ENCODE assay signal across 8 cellular contexts in genomic region chr2:74834234-74834805, GRCh38. TPM values are rescaled to one million over a fixed set of nuclear protein-coding genes. Genes with fewer than 3 reads are reported as not detected.
DNase-seq lines count a peak whose midpoint lies in the region; ATAC-seq and TF ChIP-seq lines count a peak whose summit lies in the region.
"Not testable (repeated sequence)": the region's sequence is repeated elsewhere in the genome, so short reads cannot be mapped to it uniquely, and the experiment has no call there.

No MANE protein-coding gene starts in this region.

- H3K4me3 ChIP-seq in CD8-positive, alpha-beta memory T cell (ENCODE audit: low read length): peak overlapping the region; percentile 61
- peak overlapping the region; percentile 46 to 67 for H3K4me3 ChIP-seq in Panc1 (ENCODE audit: low read depth in 2 of 2, low read length in 2 of 2)
- H3K4me3 ChIP-seq in mesendoderm (ENCODE audit: low read length): peak overlapping the region; percentile 81

- not testable (repeated sequence) for BruUV-seq in Panc1 (replicated peaks; lab: Mats Ljungman, UMichigan)

- no CpG with 5 or more reads among the region's 53 CpGs for WGBS in mesendoderm (ENCODE audit: extremely low coverage, insufficient coverage, low lambda C conversion rate)

- H3K18ac ChIP-seq in mesendoderm (ENCODE audit: low read length): peak overlapping the region; percentile 11

- not testable (repeated sequence) for H2BK15ac ChIP-seq in mesendoderm (replicated peaks; ENCODE audit: low read depth)

- peaks cover 25 to 39% (median 32%) of the 10 kb centered on the region in 3 donors for H3K4me1 Mint-ChIP-seq in CD8-positive, alpha-beta memory T cell
- H3K4me1 Mint-ChIP-seq in activated T-helper 2 cell treated with anti-CD3 and anti-CD28 coated beads, Interferon-gamma antibody, Interleukin-2, Interleukin-4, amounts not matched to agents 10 μg/mL and 5 μg/mL and 100 μg/mL, durations not matched to agents 14 hours and 24 hours and 36 hours (ENCODE audit: low read depth): peaks cover 49% of the 10 kb centered on the region

- POLR2A ChIA-PET in CD8-positive, alpha-beta memory T cell (lab: Charles Lee): interaction anchor here (1.3 kb wide), 1 partner anchor 15 kb away, joined by 3 read pairs; no protein-coding TSS in a partner anchor
- POLR2A ChIA-PET in Panc1 (lab: Charles Lee): not testable (repeated sequence)

- intact Hi-C loops in Panc1 (cut with micrococcal nuclease; ENCODE audit: unreplicated experiment): not testable (repeated sequence)
- intact Hi-C loops in activated T-helper 2 cell treated with anti-CD3 and anti-CD28 coated beads, Interferon-gamma antibody, Interleukin-2, Interleukin-4, amounts not matched to agents 10 μg/mL and 5 μg/mL and 100 μg/mL, durations not matched to agents 14 hours and 24 hours and 36 hours (cut with micrococcal nuclease): loop anchor here (1.0 to 10.0 kb wide), 6 partner anchors 14 to 1762 kb away; partner anchors contain the start of genes INO80B, LBX2, SEMA4F and SFXN5

- not testable (repeated sequence) for H3K36me3 ChIP-seq in CD8-positive, alpha-beta memory T cell (ENCODE audit: insufficient read depth, low read length); Panc1 (ENCODE audit: control insufficient read depth, insufficient read depth, low read length); mesendoderm (ENCODE audit: control insufficient read depth, insufficient read depth, low read length)

- peak overlapping the region; percentile 83 for H3K4me2 ChIP-seq in mesendoderm (ENCODE audit: low read length)

- H3K27me3 ChIP-seq in CD8-positive, alpha-beta memory T cell (ENCODE audit: insufficient read depth, low read length, poor library complexity, severe bottlenecking); Panc1 (ENCODE audit: control insufficient read depth, insufficient read depth, low read length); mesendoderm (ENCODE audit: insufficient read depth, low read length, poor library complexity): not testable (repeated sequence)

- H3K9me3 Mint-ChIP-seq in CD8-positive, alpha-beta memory T cell; activated T-helper 2 cell treated with anti-CD3 and anti-CD28 coated beads, Interferon-gamma antibody, Interleukin-2, Interleukin-4, amounts not matched to agents 10 μg/mL and 5 μg/mL and 100 μg/mL, durations not matched to agents 14 hours and 24 hours and 36 hours: not testable (repeated sequence)

- not testable (repeated sequence) for H3K4ac ChIP-seq in mesendoderm (ENCODE audit: low read depth, low read length)

- TF ChIP-seq CTCF in Panc1 (IDR thresholded peaks at IDR 0.05): not testable (repeated sequence)

- DNase-seq in CD8-positive, alpha-beta memory T cell: peak in 1 of 5 donors; percentile 19
- DNase-seq in Panc1 (ENCODE audit: low read depth, low spot score); activated T-helper 2 cell treated with anti-CD3 and anti-CD28 coated beads, Interferon-gamma antibody, Interleukin-2, Interleukin-4, amounts not matched to agents 10 μg/mL and 5 μg/mL and 100 μg/mL, durations not matched to agents 14 hours and 24 hours and 36 hours (ENCODE audit: low spot score); mesendoderm: not testable (repeated sequence)
- peak; percentile 41 to 49 for DNase-seq in erythroblast (lab: John Stamatoyannopoulos, UW)
- DNase-seq in stimulated activated CD4-positive, alpha-beta T cell treated with anti-CD3 and anti-CD28 coated beads, Interleukin-2, amount 100 ng/mL, for 48 hours: peak; percentile 19 to 21

- not testable (repeated sequence) for H2BK5ac ChIP-seq in mesendoderm (ENCODE audit: low read length)

- H3K79me1 ChIP-seq in mesendoderm (ENCODE audit: low read length): peaks cover 13% of the 10 kb centered on the region

- H3K9ac ChIP-seq in mesendoderm (ENCODE audit: low read length): peak overlapping the region; percentile 95

- peaks cover 15% of the 10 kb centered on the region for H3K4me1 ChIP-seq in CD8-positive, alpha-beta memory T cell (ENCODE audit: insufficient read depth, low read length)
- not testable (repeated sequence) for H3K4me1 ChIP-seq in Panc1 (ENCODE audit: control insufficient read depth, insufficient read depth, low read length); mesendoderm (ENCODE audit: control insufficient read depth, low read depth, low read length)

- TF ChIP-seq POLR2A in erythroblast (IDR thresholded peaks at IDR 0.05; ENCODE audit: low read length): not testable (repeated sequence)

- not testable (repeated sequence) for H2AK5ac ChIP-seq in mesendoderm (ENCODE audit: low read length)

- H4K5ac ChIP-seq in mesendoderm (ENCODE audit: low read length): not testable (repeated sequence)

- H3K4me3 Mint-ChIP-seq in CD8-positive, alpha-beta memory T cell: peak overlapping the region; percentile 85 to 93 (median 88)
- H3K4me3 Mint-ChIP-seq in activated T-helper 2 cell treated with anti-CD3 and anti-CD28 coated beads, Interferon-gamma antibody, Interleukin-2, Interleukin-4, amounts not matched to agents 10 μg/mL and 5 μg/mL and 100 μg/mL, durations not matched to agents 14 hours and 24 hours and 36 hours (ENCODE audit: low read depth): peak overlapping the region; percentile 95

- H2BK120ac ChIP-seq in mesendoderm (ENCODE audit: low read depth, low read length): not testable (repeated sequence)

- not testable (repeated sequence) for H4K8ac ChIP-seq in mesendoderm (ENCODE audit: low read depth, low read length)

- in situ Hi-C loops in Panc1 (cut with HindIII; ENCODE audit: low pct_unique_long_range_greater_than_20kb, low sequenced_read_pairs): not testable (repeated sequence)

- H3K23ac ChIP-seq in mesendoderm (ENCODE audit: low read length): peak overlapping the region; percentile 100

- H3K79me2 ChIP-seq in mesendoderm (ENCODE audit: control insufficient read depth, insufficient read depth, low read length): peaks cover 22% of the 10 kb centered on the region

- CTCF ChIA-PET in CD8-positive, alpha-beta memory T cell (lab: Charles Lee): interaction anchor here (1.1 kb wide), 1 partner anchor 19 kb away, joined by 5 read pairs; no protein-coding TSS in a partner anchor
- CTCF ChIA-PET in Panc1 (lab: Charles Lee): not testable (repeated sequence)

- H3K27ac ChIP-seq in CD8-positive, alpha-beta memory T cell (ENCODE audit: low read depth, low read length): peak overlapping the region; percentile 26
- not testable (repeated sequence) for H3K27ac ChIP-seq in Panc1 (ENCODE audit: low read length)
- peak overlapping the region; percentile 14 for H3K27ac ChIP-seq in mesendoderm (ENCODE audit: low read depth, low read length)

- H3K27ac Mint-ChIP-seq in CD8-positive, alpha-beta memory T cell: peak overlapping the region in 5 of 8 donors; percentile 70 to 88 (median 76)
- peak overlapping the region; percentile 93 for H3K27ac Mint-ChIP-seq in activated T-helper 2 cell treated with anti-CD3 and anti-CD28 coated beads, Interferon-gamma antibody, Interleukin-2, Interleukin-4, amounts not matched to agents 10 μg/mL and 5 μg/mL and 100 μg/mL, durations not matched to agents 14 hours and 24 hours and 36 hours

- not testable (repeated sequence) for H3K36me3 Mint-ChIP-seq in CD8-positive, alpha-beta memory T cell
- H3K36me3 Mint-ChIP-seq in activated T-helper 2 cell treated with anti-CD3 and anti-CD28 coated beads, Interferon-gamma antibody, Interleukin-2, Interleukin-4, amounts not matched to agents 10 μg/mL and 5 μg/mL and 100 μg/mL, durations not matched to agents 14 hours and 24 hours and 36 hours (ENCODE audit: low read depth): peaks cover 38% of the 10 kb centered on the region

- not testable (repeated sequence) for H3K9me3 ChIP-seq in CD8-positive, alpha-beta memory T cell (ENCODE audit: low read length); Panc1 (ENCODE audit: control insufficient read depth, insufficient read depth, low read depth, low read length)

- ATAC-seq in GM21526 (IDR thresholded peaks at IDR 0.05; ENCODE audit: low FRiP score, unreplicated experiment): peak; percentile 9
- peak; percentile 26 for ATAC-seq in HG03354 (IDR thresholded peaks at IDR 0.05; ENCODE audit: poor library complexity, severe bottlenecking, unreplicated experiment)
- ATAC-seq in Panc1: peak; percentile 36

- peaks cover 11 to 35% of the 10 kb centered on the region in 2 donors for H3K27me3 Mint-ChIP-seq in CD8-positive, alpha-beta memory T cell
- H3K27me3 Mint-ChIP-seq in activated T-helper 2 cell treated with anti-CD3 and anti-CD28 coated beads, Interferon-gamma antibody, Interleukin-2, Interleukin-4, amounts not matched to agents 10 μg/mL and 5 μg/mL and 100 μg/mL, durations not matched to agents 14 hours and 24 hours and 36 hours (ENCODE audit: low read depth): not testable (repeated sequence)

- H3K56ac ChIP-seq in mesendoderm (ENCODE audit: low read length): peak overlapping the region; percentile 95

RNA-seq across cellular contexts. Expression of gene HK2, which starts 0.4 kb away (rescaled TPM):
- 10 to 100 TPM; 54.5 to 57.0 TPM for total RNA-seq in CD8-positive, alpha-beta memory T cell
- 1.8 TPM for polyA plus RNA-seq in CD8-positive, alpha-beta memory T cell
- total RNA-seq in Panc1 (2021; ENCODE audit: unreplicated experiment): 1.7 TPM
- polyA plus RNA-seq in Panc1 (2012; ENCODE audit: insufficient read length): 3.2 TPM
- 102 TPM in 2 replicates for total RNA-seq in activated T-helper 2 cell treated with anti-CD3 and anti-CD28 coated beads, Interferon-gamma antibody, Interleukin-2, Interleukin-4, amounts not matched to agents 10 μg/mL and 5 μg/mL and 100 μg/mL, durations not matched to agents 14 hours and 24 hours and 36 hours
- 20.7 TPM for polyA plus RNA-seq in mesendoderm (2013, experiment 1 of 2)
- 20.4 TPM for polyA plus RNA-seq in mesendoderm (2013, experiment 2 of 2)

Comparison
In these comparisons a context has a peak if more than half of its experiments do, and no peak if none do; other contexts are left out.
1. RNA of gene HK2, which starts 0.4 kb away (total RNA-seq): 102 TPM in activated T-helper 2 cell treated with anti-CD3 and anti-CD28 coated beads, Interferon-gamma antibody, Interleukin-2, Interleukin-4, amounts not matched to agents 10 μg/mL and 5 μg/mL and 100 μg/mL, durations not matched to agents 14 hours and 24 hours and 36 hours and 54.5 to 57.0 TPM in CD8-positive, alpha-beta memory T cell; 1.7 TPM in Panc1 (single experiment); every median in the first group is over 10 times any median in the second.
2. Peak in every context shown above with its lines, with median percentiles within 50 percentile points of each other: H3K4me3 ChIP-seq and ATAC-seq.